ENCODE assay signal across 7 cellular contexts in genomic region chr6:138292482-138292881, GRCh38.
"Had no signal": no experiment of that assay in that cellular context is flagged by ENCODE, and none has a peak within 500 bp of the region (broad histone marks: within the 10 kb centered on the region; RNA-seq: fewer than 3 reads in every experiment).

No MANE protein-coding gene starts in this region.

- H3K27ac ChIP-seq: HL-60 had no signal

- H3K9ac ChIP-seq: GM23248 had no signal

- H3K4me3 ChIP-seq: GM23248, HAP-1 had no signal

- H3K9me3 ChIP-seq: HAP-1 had no signal

- H2AFZ ChIP-seq: GM23248 had no signal

- ATAC-seq: HCT116 had no signal

- H3K4me1 ChIP-seq: HAP-1 had no signal

- DNase-seq: GM23248, GOT3, HFFc6, KBM-7 had no signal
